ENCODE assay signal across 9 cellular contexts in the genomic region with DNA sequence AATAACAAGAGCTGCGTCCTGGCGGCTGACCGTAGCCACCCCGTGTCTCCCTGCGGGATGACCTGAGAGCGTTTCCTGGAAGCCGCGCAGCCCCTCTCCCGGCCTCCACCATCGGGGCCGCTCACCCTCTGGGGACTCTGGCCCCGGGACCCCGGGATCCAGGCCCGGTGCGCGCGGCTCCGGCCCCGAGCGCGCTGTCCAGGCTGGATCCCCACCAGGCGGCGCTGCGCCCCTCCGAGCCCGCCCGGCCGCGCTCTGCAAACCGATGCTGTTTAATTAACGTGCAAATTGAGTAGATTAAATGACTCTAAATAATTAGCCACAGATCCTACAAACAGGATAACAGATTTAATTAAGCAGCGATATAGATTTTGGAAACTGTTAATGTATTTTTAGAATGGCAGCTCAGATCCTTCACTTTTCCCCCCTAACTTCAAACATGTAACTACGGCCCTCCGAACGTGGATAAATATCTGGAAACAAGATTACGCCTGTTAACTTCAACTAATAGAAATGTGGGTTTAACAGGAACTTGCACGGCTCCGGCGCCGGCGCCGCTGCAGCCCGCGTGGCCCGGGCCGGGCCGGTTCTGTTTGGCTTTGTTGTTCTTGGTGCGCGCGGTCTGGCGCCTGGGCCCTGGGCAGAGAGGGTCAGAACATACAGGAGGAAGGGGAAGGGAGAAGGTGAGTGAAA. TPM values are rescaled to one million over a fixed set of nuclear protein-coding genes. Genes with fewer than 3 reads are reported as not detected.
DNase-seq lines count a peak whose midpoint lies in the region; ATAC-seq, FAIRE-seq and TF ChIP-seq lines count a peak whose summit lies in the region.
"Had no signal": no experiment of that assay in that cellular context is flagged by ENCODE, and none has a peak within 500 bp of the region (broad histone marks: within the 10 kb centered on the region; RNA-seq: fewer than 3 reads in every experiment).

No MANE protein-coding gene starts in this region.

- CTCF ChIA-PET in HepG2 (lab: Yijun Ruan, JAX; ENCODE audit: low intra/inter-chr PET ratio, low total read pairs), result interaction anchor here (1.4 to 2.5 kb wide), 4 partner anchors 187 to 248 kb away, joined by 4 to 33 read pairs (median 11); no protein-coding TSS in a partner anchor

- peak; percentile 49 for DNase-seq in ELF-1 (ENCODE audit: low read depth, low spot score)
- no peak for DNase-seq in RWPE2 (ENCODE audit: low spot score)
- DNase-seq in astrocyte of the hippocampus (ENCODE audit: low read depth, low spot score), result peak; percentile 50
- DNase-seq in HepG2 (ENCODE audit: low spot score), result no peak
- no peak for DNase-seq in suprapubic skin (ENCODE audit: low spot score in 2 of 2)
- DNase-seq in COLO829 (ENCODE audit: low spot score), result no peak
- no peak for DNase-seq in SW 1271 (lab: John Stamatoyannopoulos, UW)
- DNase-seq in NCI-H226, result no peak

- H3K27ac ChIP-seq in RWPE2 (ENCODE audit: poor library complexity, severe bottlenecking), result no peak overlapping the region
- H3K27ac ChIP-seq in HepG2 (ENCODE audit: extremely low read length, insufficient read depth, low read length), result no peak overlapping the region
- H3K27ac ChIP-seq in suprapubic skin, result no peak overlapping the region

- H3K79me2 ChIP-seq in HepG2 (ENCODE audit: insufficient read depth, low read length), result no peaks in the 10 kb centered on the region

- H3K4me3 ChIP-seq in RWPE2 (ENCODE audit: severe bottlenecking) (no peak overlapping the region), HepG2 (replicated peaks in 1 of 3; ENCODE audit: insufficient read depth in 1 of 3, low read depth in 2 of 3, low read length in 3 of 3) (no peak overlapping the region), suprapubic skin (no peak overlapping the region)

- H4K20me1 ChIP-seq in HepG2 (ENCODE audit: insufficient read depth, low read length), result no peaks in the 10 kb centered on the region

- H3K9me3 ChIP-seq in RWPE2 (ENCODE audit: severe bottlenecking) (no peaks in the 10 kb centered on the region), HepG2 (ENCODE audit: low read length) (no peaks in the 10 kb centered on the region), suprapubic skin (no peaks in the 10 kb centered on the region)

- TF ChIP-seq RAD21 in HepG2 (CRISPR knock-in tag; IDR thresholded peaks at IDR 0.05), result peak; percentile 83

- H2AFZ ChIP-seq in HepG2 (ENCODE audit: low read length), result no peak overlapping the region

- H3K4me1 ChIP-seq in RWPE2 (ENCODE audit: insufficient read depth, poor library complexity, severe bottlenecking) (no peaks in the 10 kb centered on the region), HepG2 (ENCODE audit: insufficient read depth, low read length) (no peaks in the 10 kb centered on the region), suprapubic skin (peaks cover 28% of the 10 kb centered on the region)

- H3K4me2 ChIP-seq in HepG2 (ENCODE audit: low read depth, low read length), result no peak overlapping the region

- ATAC-seq in RWPE2 (ENCODE audit: low read depth) (peak; percentile 48; the same call in 1 of the 3 replicates), HepG2 (peak; percentile 67)

- H3K36me3 ChIP-seq in RWPE2 (ENCODE audit: low read depth) (no peaks in the 10 kb centered on the region), HepG2 (replicated peaks in 1 of 2; ENCODE audit: control insufficient read depth in 1 of 2, insufficient read depth in 2 of 2, low read length in 2 of 2) (no peaks in the 10 kb centered on the region), suprapubic skin (no peaks in the 10 kb centered on the region)

- peaks cover 92% of the 10 kb centered on the region for H3K27me3 ChIP-seq in RWPE2 (ENCODE audit: insufficient read depth, poor library complexity, severe bottlenecking)
- peaks cover 12 to 87% of the 10 kb centered on the region in 2 experiments for H3K27me3 ChIP-seq in HepG2 (ENCODE audit: control insufficient read depth in 1 of 2, insufficient read depth in 2 of 2, low read length in 2 of 2)
- peaks cover 98% of the 10 kb centered on the region for H3K27me3 ChIP-seq in suprapubic skin

- no TSS peak for BruUV-seq in HepG2 (replicated peaks; lab: Mats Ljungman, UMichigan)

- TF ChIP-seq POLR2A in HepG2 (IDR thresholded peaks at IDR 0.05; ENCODE audit: insufficient read depth in 1 of 2, low read depth in 2 of 2, low read length in 2 of 2) (no peak), suprapubic skin (IDR thresholded peaks at IDR 0.05) (no peak)

- peak; percentile 80 for TF ChIP-seq CTCF in RWPE2 (IDR thresholded peaks at IDR 0.05; ENCODE audit: poor library complexity, severe bottlenecking)
- peak; percentile 76 for TF ChIP-seq CTCF in HepG2 (CRISPR knock-in tag; IDR thresholded peaks at IDR 0.05)
- peak; percentile 37 to 79 for TF ChIP-seq CTCF in suprapubic skin (IDR thresholded peaks at IDR 0.05)

- 22% methylated on average over 24 of the region's 51 CpGs for WGBS in HepG2 (ENCODE audit: low lambda C conversion rate)
- 11% methylated on average over 46 of the region's 51 CpGs for WGBS in suprapubic skin

- no peak overlapping the region for H3K9ac ChIP-seq in HepG2 (ENCODE audit: insufficient read depth, low read depth, low read length)

- POLR2A ChIA-PET in HepG2 (lab: Yijun Ruan, JAX), result no interaction called here

- TF ChIP-seq EP300 in HepG2 (IDR thresholded peaks at IDR 0.05; ENCODE audit: low read depth in 2 of 2, low read length in 2 of 2) (no peak), HepG2 (CRISPR knock-in tag; IDR thresholded peaks at IDR 0.05; ENCODE audit: borderline replicate concordance) (no peak), suprapubic skin (IDR thresholded peaks at IDR 0.05) (no peak)

- no peak for FAIRE-seq in HepG2 (lab: Jason Lieb, UNC)

- intact Hi-C loops in HepG2 (cut with micrococcal nuclease; ENCODE audit: unreplicated experiment), result loop anchor here (5.0 kb wide), 1 partner anchor 187 kb away; no protein-coding TSS in a partner anchor

- in situ Hi-C loops in HepG2 (cut with HindIII; ENCODE audit: extremely low pct_ligation_motif_present, low pct_unique_long_range_greater_than_20kb), result loop anchor here (10.0 kb wide), 1 partner anchor 169 kb away; no protein-coding TSS in a partner anchor

TF ChIP-seq in HepG2, 621 proteins besides CTCF, POLR2A, EP300 and RAD21 (continues in another document):
- no peak for TF ChIP-seq MIXL1 (CRISPR knock-in tag; IDR thresholded peaks at IDR 0.05)
- no peak for TF ChIP-seq MXD1 (CRISPR knock-in tag; IDR thresholded peaks at IDR 0.05)
- TF ChIP-seq STAG1 (CRISPR knock-in tag; IDR thresholded peaks at IDR 0.05), result peak; percentile 83
- TF ChIP-seq, protein P1, sequence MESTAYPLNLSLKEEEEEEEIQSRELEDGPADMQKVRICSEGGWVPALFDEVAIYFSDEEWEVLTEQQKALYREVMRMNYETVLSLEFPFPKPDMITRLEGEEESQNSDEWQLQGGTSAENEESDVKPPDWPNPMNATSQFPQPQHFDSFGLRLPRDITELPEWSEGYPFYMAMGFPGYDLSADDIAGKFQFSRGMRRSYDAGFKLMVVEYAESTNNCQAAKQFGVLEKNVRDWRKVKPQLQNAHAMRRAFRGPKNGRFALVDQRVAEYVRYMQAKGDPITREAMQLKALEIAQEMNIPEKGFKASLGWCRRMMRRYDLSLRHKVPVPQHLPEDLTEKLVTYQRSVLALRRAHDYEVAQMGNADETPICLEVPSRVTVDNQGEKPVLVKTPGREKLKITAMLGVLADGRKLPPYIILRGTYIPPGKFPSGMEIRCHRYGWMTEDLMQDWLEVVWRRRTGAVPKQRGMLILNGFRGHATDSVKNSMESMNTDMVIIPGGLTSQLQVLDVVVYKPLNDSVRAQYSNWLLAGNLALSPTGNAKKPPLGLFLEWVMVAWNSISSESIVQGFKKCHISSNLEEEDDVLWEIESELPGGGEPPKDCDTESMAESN (CRISPR knock-in tag; conservative IDR thresholded peaks at IDR 0.05), result no peak
- TF ChIP-seq KLF11 (CRISPR knock-in tag; IDR thresholded peaks at IDR 0.05), result no peak
- TF ChIP-seq, protein P2, sequence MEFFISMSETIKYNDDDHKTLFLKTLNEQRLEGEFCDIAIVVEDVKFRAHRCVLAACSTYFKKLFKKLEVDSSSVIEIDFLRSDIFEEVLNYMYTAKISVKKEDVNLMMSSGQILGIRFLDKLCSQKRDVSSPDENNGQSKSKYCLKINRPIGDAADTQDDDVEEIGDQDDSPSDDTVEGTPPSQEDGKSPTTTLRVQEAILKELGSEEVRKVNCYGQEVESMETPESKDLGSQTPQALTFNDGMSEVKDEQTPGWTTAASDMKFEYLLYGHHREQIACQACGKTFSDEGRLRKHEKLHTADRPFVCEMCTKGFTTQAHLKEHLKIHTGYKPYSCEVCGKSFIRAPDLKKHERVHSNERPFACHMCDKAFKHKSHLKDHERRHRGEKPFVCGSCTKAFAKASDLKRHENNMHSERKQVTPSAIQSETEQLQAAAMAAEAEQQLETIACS (CRISPR knock-in tag; IDR thresholded peaks at IDR 0.05), result 0 out of 2 replicates have a peak, but pooled peaks have one; percentile 39
- TF ChIP-seq ZNF317 (CRISPR knock-in tag; IDR thresholded peaks at IDR 0.05), result no peak
- no peak for TF ChIP-seq ZSCAN29 (CRISPR knock-in tag; conservative IDR thresholded peaks at IDR 0.05)
- peak; percentile 11; the same call in 1 of the 2 replicates for TF ChIP-seq SMC3 (IDR thresholded peaks at IDR 0.05; ENCODE audit: low read length)

RNA-seq across cellular contexts. Expression of gene UNCX, which starts 7.1 kb away (rescaled TPM):
- total RNA-seq in HepG2 (2016; rRNA removed; fragmentation: Illumina TruSeq; extraction: Trizol), result not detected in 2 replicates
- total RNA-seq in HepG2 (2016; cell fraction: cytosol; rRNA removed; fragmentation: Illumina TruSeq; extraction: Trizol; ENCODE audit: low read depth), result not detected in 2 replicates
- total RNA-seq in HepG2 (2016; cell fraction: insoluble cytoplasmic fraction; rRNA removed; fragmentation: Illumina TruSeq; extraction: Trizol), result not detected in 2 replicates
- not detected in 2 replicates for total RNA-seq in HepG2 (2016; cell fraction: membrane; rRNA removed; fragmentation: Illumina TruSeq; extraction: Trizol)
- total RNA-seq in HepG2 (2016; cell fraction: nucleus; rRNA removed; fragmentation: Illumina TruSeq; extraction: Trizol), result not detected in 2 replicates
- not detected in 2 replicates for polyA plus RNA-seq in HepG2 (2011; rRNA removed)
- not detected in 2 replicates for polyA plus RNA-seq in HepG2 (2011; cell fraction: cytosol; rRNA removed)
- polyA plus RNA-seq in HepG2 (2011; cell fraction: nucleus; rRNA removed), result not detected in 2 replicates
- not detected in 2 replicates for polyA plus RNA-seq in HepG2 (2012)
- not detected in 2 replicates for polyA plus RNA-seq in HepG2 (2016; cell fraction: cytosol; fragmentation: Illumina TruSeq; extraction: Trizol; ENCODE audit: low read depth)
- not detected in 2 replicates for polyA plus RNA-seq in HepG2 (2016; cell fraction: insoluble cytoplasmic fraction; fragmentation: Illumina TruSeq; extraction: Trizol; ENCODE audit: low read depth)
- not detected in 2 replicates for polyA plus RNA-seq in HepG2 (2016; cell fraction: membrane; fragmentation: Illumina TruSeq; extraction: Trizol; ENCODE audit: low read depth)
- not detected in 2 replicates for polyA plus RNA-seq in HepG2 (2016; cell fraction: nucleus; fragmentation: Illumina TruSeq; extraction: Trizol; ENCODE audit: insufficient read depth, low read depth)
- polyA minus RNA-seq in HepG2 (2011; rRNA and poly(A)+ RNA removed; ENCODE audit: low replicate concordance), result not detected in 2 replicates
- not detected in 2 replicates for polyA minus RNA-seq in HepG2 (2011; cell fraction: cytosol; rRNA and poly(A)+ RNA removed)
- polyA minus RNA-seq in HepG2 (2011; cell fraction: nucleus; rRNA and poly(A)+ RNA removed), result not detected in 2 replicates
- total RNA-seq in suprapubic skin, result not detected
- total RNA-seq: HT1080 had no signal

Comparison
In these comparisons a context has a peak if more than half of its experiments do, and no peak if none do; other contexts are left out.
1. DNase-seq: peak in ELF-1 (single experiment) and astrocyte of the hippocampus (single experiment); none in RWPE2 (single experiment), HepG2 (single experiment), suprapubic skin (0 of 2), COLO829 (single experiment), SW 1271 (0 of 2) and NCI-H226 (single experiment).
2. Peak in every context shown above with its lines, with median percentiles within 50 percentile points of each other: CTCF ChIP-seq.